In genomic region chr22:42913874-42914510, GRCh38 we compare ENCODE assay signal across 1 cellular context.
TF ChIP-seq lines count a peak whose summit lies in the region.

No MANE protein-coding gene starts in this region.

TF ChIP-seq in HepG2, 621 proteins besides CTCF, POLR2A, EP300 and RAD21 (continued from another document and continues in another):
- TF ChIP-seq AHDC1 (CRISPR knock-in tag; IDR thresholded peaks at IDR 0.05; ENCODE audit: borderline replicate concordance) (peak; percentile 92), BCL3 (CRISPR knock-in tag; IDR thresholded peaks at IDR 0.05) (no peak), ZNF138 (CRISPR knock-in tag; IDR thresholded peaks at IDR 0.05; ENCODE audit: low read depth) (no peak), ZBTB1 (CRISPR knock-in tag; IDR thresholded peaks at IDR 0.05; ENCODE audit: borderline replicate concordance) (no peak), ZNF761 (CRISPR knock-in tag; conservative IDR thresholded peaks at IDR 0.05) (no peak), HOMEZ (CRISPR knock-in tag; IDR thresholded peaks at IDR 0.05; ENCODE audit: low read depth) (peak; percentile 68), ZNF142 (CRISPR knock-in tag; IDR thresholded peaks at IDR 0.05) (no peak), RFX1 (IDR thresholded peaks at IDR 0.05) (no peak), ZNF282 (IDR thresholded peaks at IDR 0.05; ENCODE audit: partially characterized antibody) (no peak), KDM5A (IDR thresholded peaks at IDR 0.05; ENCODE audit: borderline replicate concordance, low read length) (no peak), ZNF335 (CRISPR knock-in tag; IDR thresholded peaks at IDR 0.05) (no peak), STAT5B (CRISPR knock-in tag; IDR thresholded peaks at IDR 0.05) (no peak), ZNF724P (CRISPR knock-in tag; IDR thresholded peaks at IDR 0.05; ENCODE audit: borderline replicate concordance) (no peak), ZNF546 (CRISPR knock-in tag; conservative IDR thresholded peaks at IDR 0.05) (no peak), ZNF317 (CRISPR knock-in tag; IDR thresholded peaks at IDR 0.05) (no peak), ZMYM3 (CRISPR knock-in tag; IDR thresholded peaks at IDR 0.05) (peak; percentile 84), ZNF83 (CRISPR knock-in tag; IDR thresholded peaks at IDR 0.05; ENCODE audit: borderline replicate concordance) (no peak), ZNF737 (CRISPR knock-in tag; IDR thresholded peaks at IDR 0.05; ENCODE audit: borderline replicate concordance) (no peak), SYNCRIP (IDR thresholded peaks at IDR 0.05; ENCODE audit: insufficient read depth, low read depth, low read length) (no peak), HMG20A (CRISPR knock-in tag; IDR thresholded peaks at IDR 0.05; ENCODE audit: borderline replicate concordance) (peak; percentile 92), MED1 (CRISPR knock-in tag; IDR thresholded peaks at IDR 0.05) (peak; percentile 92), ZNF580 (CRISPR knock-in tag; IDR thresholded peaks at IDR 0.05; ENCODE audit: borderline replicate concordance, low read depth) (peak; percentile 77; the same call in 1 of the 2 replicates), ZNF543 (CRISPR knock-in tag; IDR thresholded peaks at IDR 0.05) (no peak; the same call in 1 of the 2 replicates), KMT2A (CRISPR knock-in tag; IDR thresholded peaks at IDR 0.05) (peak; percentile 84), KLF13 (CRISPR knock-in tag; IDR thresholded peaks at IDR 0.05) (no peak), TFAP4 (IDR thresholded peaks at IDR 0.05; ENCODE audit: borderline replicate concordance, low read depth) (peak; percentile 12; the same call in 1 of the 2 replicates), ZBTB44 (CRISPR knock-in tag; IDR thresholded peaks at IDR 0.05) (no peak), ZBTB42 (CRISPR knock-in tag; IDR thresholded peaks at IDR 0.05) (no peak), PITX1 (CRISPR knock-in tag; IDR thresholded peaks at IDR 0.05) (peak; percentile 97), ZNF407 (CRISPR knock-in tag; IDR thresholded peaks at IDR 0.05; ENCODE audit: not compliant biosample characterization) (no peak), NFE2L1 (CRISPR knock-in tag; IDR thresholded peaks at IDR 0.05; ENCODE audit: borderline replicate concordance) (no peak)
